13 cellular contexts compared by ENCODE assay signal in the genomic region with DNA sequence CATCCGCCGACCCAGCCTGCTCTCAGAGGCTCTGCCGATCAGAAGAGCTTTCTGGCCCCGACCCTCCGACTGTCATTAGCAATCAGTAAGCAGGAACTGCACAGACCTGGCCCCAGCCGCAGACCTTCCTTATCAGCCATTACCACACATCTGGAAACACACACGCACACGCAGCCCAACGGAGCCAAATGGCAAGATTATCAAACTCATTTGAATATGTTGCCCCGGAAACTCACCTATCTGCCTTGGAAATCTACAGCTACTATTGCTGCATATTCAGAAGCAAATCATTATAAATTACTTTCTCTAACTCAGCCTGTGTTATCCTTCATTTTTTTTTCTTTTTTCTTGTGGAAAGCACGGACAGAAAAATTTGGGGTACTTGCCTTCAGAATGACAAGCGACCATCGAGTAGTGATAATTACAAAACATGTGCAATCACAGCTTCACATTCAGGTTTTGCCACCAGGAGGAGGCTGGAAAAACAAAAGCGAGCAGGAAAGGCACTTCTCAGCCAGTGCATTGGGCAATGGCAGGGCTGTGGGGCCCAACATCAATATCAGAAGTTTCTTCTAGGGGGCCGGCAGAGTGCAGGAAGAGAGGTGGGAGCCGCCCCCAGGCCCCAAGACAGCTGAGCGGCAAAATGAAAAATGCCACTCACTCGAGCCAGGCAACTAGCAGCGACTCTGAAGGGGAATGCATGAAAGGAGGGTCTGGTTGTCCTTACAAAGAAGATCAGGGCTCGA.
A peak's percentile ranks its signal among the peaks of the same experiment; 100 is the strongest.
DNase-seq lines count a peak whose midpoint lies in the region; ATAC-seq and TF ChIP-seq lines count a peak whose summit lies in the region.
"Had no signal": no experiment of that assay in that cellular context is flagged by ENCODE, and none has a peak within 500 bp of the region (broad histone marks: within the 10 kb centered on the region; RNA-seq: fewer than 3 reads in every experiment).

No MANE protein-coding gene starts in this region.

- peaks cover 15% of the 10 kb centered on the region for H3K9me3 Mint-ChIP-seq in WTC11
- peaks cover 8% of the 10 kb centered on the region for H3K9me3 Mint-ChIP-seq in stimulated activated naive CD8-positive, alpha-beta T cell treated with anti-CD3 and anti-CD28 coated beads, Interleukin-15, Interleukin-2, amounts not matched to agents 100 ng/mL and 50 ng/mL, for 24 hours

- DNase-seq in stimulated activated CD4-positive, alpha-beta T cell treated with anti-CD3 and anti-CD28 coated beads, Interleukin-15, amount 100 ng/mL, for 24 hours = peak; percentile 40
- DNase-seq in stimulated activated CD4-positive, alpha-beta T cell treated with anti-CD3 and anti-CD28 coated beads, Interleukin-4, amount 100 ng/mL, for 4 hours = no peak
- DNase-seq in WTC11 (ENCODE audit: low spot score) (no peak), erythroblast (lab: John Stamatoyannopoulos, UW) (peak; percentile 91 to 95), sciatic nerve (ENCODE audit: low spot score) (no peak), SJCRH30 (no peak), islet precursor cell (no peak)
- DNase-seq: foreskin fibroblast, left ventricle myocardium superior, NCI-H1930, Peyer's patch had no signal

- H3K4me3 ChIP-seq in SJCRH30 = no peak overlapping the region
- H3K4me3 ChIP-seq: Peyer's patch, vagina had no signal

- peaks cover 5% of the 10 kb centered on the region; the same call in 1 of the 2 replicates for H3K4me1 Mint-ChIP-seq in WTC11
- peaks cover 13% of the 10 kb centered on the region for H3K4me1 Mint-ChIP-seq in stimulated activated naive CD8-positive, alpha-beta T cell treated with anti-CD3 and anti-CD28 coated beads, Interleukin-15, Interleukin-2, amounts not matched to agents 100 ng/mL and 50 ng/mL, for 24 hours (ENCODE audit: low read depth)

- peaks cover 12% of the 10 kb centered on the region for H3K36me3 Mint-ChIP-seq in WTC11
- peaks cover 7% of the 10 kb centered on the region for H3K36me3 Mint-ChIP-seq in stimulated activated naive CD8-positive, alpha-beta T cell treated with anti-CD3 and anti-CD28 coated beads, Interleukin-15, Interleukin-2, amounts not matched to agents 100 ng/mL and 50 ng/mL, for 24 hours (ENCODE audit: low read depth)

- POLR2A ChIA-PET in WTC11 (lab: Charles Lee) = no interaction called here

- H3K27ac Mint-ChIP-seq in WTC11 = 0 out of 2 replicates have a peak overlapping the region, but pooled peaks have one; percentile 2
- H3K27ac Mint-ChIP-seq in stimulated activated naive CD8-positive, alpha-beta T cell treated with anti-CD3 and anti-CD28 coated beads, Interleukin-15, Interleukin-2, amounts not matched to agents 100 ng/mL and 50 ng/mL, for 24 hours = peak overlapping the region; percentile 53

- CTCF ChIA-PET in WTC11 (lab: Charles Lee) = interaction anchor here (0.6 to 1.3 kb wide), 3 partner anchors 87 to 127 kb away, joined by 3 to 7 read pairs (median 4); no protein-coding TSS in a partner anchor

- TF ChIP-seq CTCF in WTC11 (IDR thresholded peaks at IDR 0.05) = no peak

- no peaks in the 10 kb centered on the region for H3K27me3 ChIP-seq in SJCRH30
- H3K27me3 ChIP-seq: Peyer's patch, vagina had no signal

- no peak for TF ChIP-seq POLR2A in erythroblast (IDR thresholded peaks at IDR 0.05; ENCODE audit: low read length)

- no peak overlapping the region for H3K27ac ChIP-seq in SJCRH30
- H3K27ac ChIP-seq: Peyer's patch, vagina had no signal

- no peaks in the 10 kb centered on the region for H3K27me3 Mint-ChIP-seq in WTC11 (ENCODE audit: low read depth)
- H3K27me3 Mint-ChIP-seq in stimulated activated naive CD8-positive, alpha-beta T cell treated with anti-CD3 and anti-CD28 coated beads, Interleukin-15, Interleukin-2, amounts not matched to agents 100 ng/mL and 50 ng/mL, for 24 hours = peaks cover 5% of the 10 kb centered on the region

- H3K9me3 ChIP-seq in SJCRH30 (replicated peaks) = no peaks in the 10 kb centered on the region
- H3K9me3 ChIP-seq: Peyer's patch, vagina had no signal

- H3K4me3 Mint-ChIP-seq in WTC11 = no peak overlapping the region
- H3K4me3 Mint-ChIP-seq in stimulated activated naive CD8-positive, alpha-beta T cell treated with anti-CD3 and anti-CD28 coated beads, Interleukin-15, Interleukin-2, amounts not matched to agents 100 ng/mL and 50 ng/mL, for 24 hours = peak overlapping the region; percentile 50

- ATAC-seq in WTC11 (no peak), sciatic nerve (no peak)
- ATAC-seq: left ventricle myocardium superior had no signal

- peaks cover 5% of the 10 kb centered on the region for H3K36me3 ChIP-seq in SJCRH30
- H3K36me3 ChIP-seq: Peyer's patch, vagina had no signal

- H3K4me1 ChIP-seq in SJCRH30 = peaks cover 25% of the 10 kb centered on the region
- H3K4me1 ChIP-seq: Peyer's patch had no signal

- intact Hi-C loops in sciatic nerve (cut with DNase I) = no loop called here

TF ChIP-seq in WTC11, 78 proteins besides CTCF, POLR2A, EP300 and RAD21 (continues in another document):
- TF ChIP-seq, protein P1, sequence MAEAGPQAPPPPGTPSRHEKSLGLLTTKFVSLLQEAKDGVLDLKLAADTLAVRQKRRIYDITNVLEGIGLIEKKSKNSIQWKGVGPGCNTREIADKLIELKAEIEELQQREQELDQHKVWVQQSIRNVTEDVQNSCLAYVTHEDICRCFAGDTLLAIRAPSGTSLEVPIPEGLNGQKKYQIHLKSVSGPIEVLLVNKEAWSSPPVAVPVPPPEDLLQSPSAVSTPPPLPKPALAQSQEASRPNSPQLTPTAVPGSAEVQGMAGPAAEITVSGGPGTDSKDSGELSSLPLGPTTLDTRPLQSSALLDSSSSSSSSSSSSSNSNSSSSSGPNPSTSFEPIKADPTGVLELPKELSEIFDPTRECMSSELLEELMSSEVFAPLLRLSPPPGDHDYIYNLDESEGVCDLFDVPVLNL (CRISPR knock-in tag; IDR thresholded peaks at IDR 0.05; ENCODE audit: borderline replicate concordance, low read depth) = no peak
- TF ChIP-seq, protein P2, sequence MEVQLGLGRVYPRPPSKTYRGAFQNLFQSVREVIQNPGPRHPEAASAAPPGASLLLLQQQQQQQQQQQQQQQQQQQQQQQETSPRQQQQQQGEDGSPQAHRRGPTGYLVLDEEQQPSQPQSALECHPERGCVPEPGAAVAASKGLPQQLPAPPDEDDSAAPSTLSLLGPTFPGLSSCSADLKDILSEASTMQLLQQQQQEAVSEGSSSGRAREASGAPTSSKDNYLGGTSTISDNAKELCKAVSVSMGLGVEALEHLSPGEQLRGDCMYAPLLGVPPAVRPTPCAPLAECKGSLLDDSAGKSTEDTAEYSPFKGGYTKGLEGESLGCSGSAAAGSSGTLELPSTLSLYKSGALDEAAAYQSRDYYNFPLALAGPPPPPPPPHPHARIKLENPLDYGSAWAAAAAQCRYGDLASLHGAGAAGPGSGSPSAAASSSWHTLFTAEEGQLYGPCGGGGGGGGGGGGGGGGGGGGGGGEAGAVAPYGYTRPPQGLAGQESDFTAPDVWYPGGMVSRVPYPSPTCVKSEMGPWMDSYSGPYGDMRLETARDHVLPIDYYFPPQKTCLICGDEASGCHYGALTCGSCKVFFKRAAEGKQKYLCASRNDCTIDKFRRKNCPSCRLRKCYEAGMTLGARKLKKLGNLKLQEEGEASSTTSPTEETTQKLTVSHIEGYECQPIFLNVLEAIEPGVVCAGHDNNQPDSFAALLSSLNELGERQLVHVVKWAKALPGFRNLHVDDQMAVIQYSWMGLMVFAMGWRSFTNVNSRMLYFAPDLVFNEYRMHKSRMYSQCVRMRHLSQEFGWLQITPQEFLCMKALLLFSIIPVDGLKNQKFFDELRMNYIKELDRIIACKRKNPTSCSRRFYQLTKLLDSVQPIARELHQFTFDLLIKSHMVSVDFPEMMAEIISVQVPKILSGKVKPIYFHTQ (CRISPR knock-in tag; IDR thresholded peaks at IDR 0.05) = no peak
- TF ChIP-seq FOXJ3 (CRISPR knock-in tag; IDR thresholded peaks at IDR 0.05; ENCODE audit: borderline replicate concordance) (no peak), OVOL2 (CRISPR knock-in tag; IDR thresholded peaks at IDR 0.05; ENCODE audit: borderline replicate concordance) (no peak)
- TF ChIP-seq, protein P3, sequence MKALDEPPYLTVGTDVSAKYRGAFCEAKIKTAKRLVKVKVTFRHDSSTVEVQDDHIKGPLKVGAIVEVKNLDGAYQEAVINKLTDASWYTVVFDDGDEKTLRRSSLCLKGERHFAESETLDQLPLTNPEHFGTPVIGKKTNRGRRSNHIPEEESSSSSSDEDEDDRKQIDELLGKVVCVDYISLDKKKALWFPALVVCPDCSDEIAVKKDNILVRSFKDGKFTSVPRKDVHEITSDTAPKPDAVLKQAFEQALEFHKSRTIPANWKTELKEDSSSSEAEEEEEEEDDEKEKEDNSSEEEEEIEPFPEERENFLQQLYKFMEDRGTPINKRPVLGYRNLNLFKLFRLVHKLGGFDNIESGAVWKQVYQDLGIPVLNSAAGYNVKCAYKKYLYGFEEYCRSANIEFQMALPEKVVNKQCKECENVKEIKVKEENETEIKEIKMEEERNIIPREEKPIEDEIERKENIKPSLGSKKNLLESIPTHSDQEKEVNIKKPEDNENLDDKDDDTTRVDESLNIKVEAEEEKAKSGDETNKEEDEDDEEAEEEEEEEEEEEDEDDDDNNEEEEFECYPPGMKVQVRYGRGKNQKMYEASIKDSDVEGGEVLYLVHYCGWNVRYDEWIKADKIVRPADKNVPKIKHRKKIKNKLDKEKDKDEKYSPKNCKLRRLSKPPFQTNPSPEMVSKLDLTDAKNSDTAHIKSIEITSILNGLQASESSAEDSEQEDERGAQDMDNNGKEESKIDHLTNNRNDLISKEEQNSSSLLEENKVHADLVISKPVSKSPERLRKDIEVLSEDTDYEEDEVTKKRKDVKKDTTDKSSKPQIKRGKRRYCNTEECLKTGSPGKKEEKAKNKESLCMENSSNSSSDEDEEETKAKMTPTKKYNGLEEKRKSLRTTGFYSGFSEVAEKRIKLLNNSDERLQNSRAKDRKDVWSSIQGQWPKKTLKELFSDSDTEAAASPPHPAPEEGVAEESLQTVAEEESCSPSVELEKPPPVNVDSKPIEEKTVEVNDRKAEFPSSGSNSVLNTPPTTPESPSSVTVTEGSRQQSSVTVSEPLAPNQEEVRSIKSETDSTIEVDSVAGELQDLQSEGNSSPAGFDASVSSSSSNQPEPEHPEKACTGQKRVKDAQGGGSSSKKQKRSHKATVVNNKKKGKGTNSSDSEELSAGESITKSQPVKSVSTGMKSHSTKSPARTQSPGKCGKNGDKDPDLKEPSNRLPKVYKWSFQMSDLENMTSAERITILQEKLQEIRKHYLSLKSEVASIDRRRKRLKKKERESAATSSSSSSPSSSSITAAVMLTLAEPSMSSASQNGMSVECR (CRISPR knock-in tag; IDR thresholded peaks at IDR 0.05; ENCODE audit: borderline replicate concordance) = no peak

Comparison
In these comparisons a context has a peak if more than half of its experiments do, and no peak if none do; other contexts are left out.
1. DNase-seq: peak in stimulated activated CD4-positive, alpha-beta T cell treated with anti-CD3 and anti-CD28 coated beads, Interleukin-15, amount 100 ng/mL, for 24 hours (single experiment) and erythroblast (2 of 2); none in stimulated activated CD4-positive, alpha-beta T cell treated with anti-CD3 and anti-CD28 coated beads, Interleukin-4, amount 100 ng/mL, for 4 hours (0 of 2), WTC11 (single experiment), sciatic nerve (single experiment), SJCRH30 (0 of 2) and islet precursor cell (single experiment).